Comparison of ENCODE assay signal across 1 cellular context in genomic region chr6:159842035-159842434, GRCh38.
TF ChIP-seq lines count a peak whose summit lies in the region.

No MANE protein-coding gene starts in this region.

TF ChIP-seq in GM23338, 12 proteins besides CTCF, POLR2A, EP300 and RAD21 (continued from another document):
- TF ChIP-seq ZNF462 (CRISPR knock-in tag; IDR thresholded peaks at IDR 0.05) (no peak), ETS1 (IDR thresholded peaks at IDR 0.05) (no peak), ZNF331 (CRISPR knock-in tag; IDR thresholded peaks at IDR 0.05; ENCODE audit: low read depth) (no peak), ZNF114 (CRISPR knock-in tag; IDR thresholded peaks at IDR 0.05) (no peak), NANOG (IDR thresholded peaks at IDR 0.05; ENCODE audit: borderline replicate concordance) (no peak), EZH2phosphoT487 (IDR thresholded peaks at IDR 0.05; ENCODE audit: unreplicated experiment) (no peak), STAT1 (IDR thresholded peaks at IDR 0.05; ENCODE audit: unreplicated experiment) (no peak), EZH2 (IDR thresholded peaks at IDR 0.05; ENCODE audit: low read depth, unreplicated experiment) (no peak), POLR2AphosphoS5 (IDR thresholded peaks at IDR 0.05; ENCODE audit: low read depth) (no peak), REST (IDR thresholded peaks at IDR 0.05; ENCODE audit: unreplicated experiment) (no peak), JUNB (IDR thresholded peaks at IDR 0.05; ENCODE audit: unreplicated experiment) (no peak)
